Comparison of ENCODE assay signal across 22 cellular contexts in genomic region chr22:43297246-43298061, GRCh38. TPM values are rescaled to one million over a fixed set of nuclear protein-coding genes. Genes with fewer than 3 reads are reported as not detected.
DNase-seq lines count a peak whose midpoint lies in the region; ATAC-seq and TF ChIP-seq lines count a peak whose summit lies in the region.
"Had no signal": no experiment of that assay in that cellular context is flagged by ENCODE, and none has a peak within 500 bp of the region (broad histone marks: within the 10 kb centered on the region; RNA-seq: fewer than 3 reads in every experiment).

No MANE protein-coding gene starts in this region.

- H3K27ac ChIP-seq in SK-N-MC = no peak overlapping the region
- peak overlapping the region; percentile 82 to 89 (median 86) for H3K27ac ChIP-seq in esophagus muscularis mucosa (replicated peaks in 1 of 4)
- H3K27ac ChIP-seq in neural progenitor cell = no peak overlapping the region
- peak overlapping the region; percentile 65 to 89 (median 75) for H3K27ac ChIP-seq in tibial nerve
- H3K27ac ChIP-seq: HL-60, psoas muscle had no signal

- H3K9ac ChIP-seq in SK-N-MC (ENCODE audit: insufficient read length) = no peak overlapping the region
- H3K9ac ChIP-seq in neural progenitor cell = no peak overlapping the region

- no peaks in the 10 kb centered on the region for H3F3A ChIP-seq in neural progenitor cell (ENCODE audit: low read depth)

- WGBS in esophagus muscularis mucosa = 65% methylated on average over 18 of the region's 18 CpGs
- WGBS in tibial nerve, 2 donors = 64 to 69% methylated on average over 14 to 17 of the region's 18 CpGs

- H4K20me1 ChIP-seq in neural progenitor cell (ENCODE audit: low read depth) = peaks cover 42% of the 10 kb centered on the region

- TF ChIP-seq POLR2A in esophagus muscularis mucosa (IDR thresholded peaks at IDR 0.05; ENCODE audit: low read depth) (no peak), tibial nerve (IDR thresholded peaks at IDR 0.05) (peak in 1 of 2 donors; percentile 14)

- no peak overlapping the region for H3K4me3 Mint-ChIP-seq in neural progenitor cell
- H3K4me3 Mint-ChIP-seq: activated T-cell treated with anti-CD3 and anti-CD28 coated beads, Interleukin-2, amount 50 U/mL, for 4 hours; neural crest cell had no signal

- peaks cover 70% of the 10 kb centered on the region for H3K4me1 Mint-ChIP-seq in neural progenitor cell

- no peaks in the 10 kb centered on the region for H3K79me2 ChIP-seq in neural progenitor cell (ENCODE audit: low read depth)

- peaks cover 3% of the 10 kb centered on the region for H3K36me3 Mint-ChIP-seq in neural progenitor cell

- no peak overlapping the region for H2AFZ ChIP-seq in neural progenitor cell (replicated peaks)

- H3K27ac Mint-ChIP-seq in neural progenitor cell = peak overlapping the region; percentile 42

- H3K4me1 ChIP-seq in esophagus muscularis mucosa = peaks cover 46 to 100% (median 89%) of the 10 kb centered on the region in 4 donors
- peaks cover 35% of the 10 kb centered on the region for H3K4me1 ChIP-seq in neural progenitor cell
- peaks cover 0 to 88% (median 28%) of the 10 kb centered on the region in 4 donors for H3K4me1 ChIP-seq in tibial nerve
- H3K4me1 ChIP-seq: psoas muscle had no signal

- no peak overlapping the region for H3K4me2 ChIP-seq in neural progenitor cell

- H3K27me3 Mint-ChIP-seq in neural progenitor cell (ENCODE audit: insufficient read depth, low read depth) = peaks cover 9% of the 10 kb centered on the region

- TF ChIP-seq EP300 in esophagus muscularis mucosa (IDR thresholded peaks at IDR 0.05) (peak; percentile 79), tibial nerve (IDR thresholded peaks at IDR 0.05) (peak; percentile 57 to 83)

- H3K9me3 ChIP-seq in SK-N-MC (ENCODE audit: low read depth, low read length) (no peaks in the 10 kb centered on the region), esophagus muscularis mucosa (no peaks in the 10 kb centered on the region), neural progenitor cell (ENCODE audit: low read depth) (no peaks in the 10 kb centered on the region), tibial nerve (no peaks in the 10 kb centered on the region)
- H3K9me3 ChIP-seq: psoas muscle had no signal

- ATAC-seq in GM19467 (IDR thresholded peaks at IDR 0.05; ENCODE audit: unreplicated experiment) = no peak
- ATAC-seq in HG02870 (IDR thresholded peaks at IDR 0.05; ENCODE audit: unreplicated experiment) = no peak
- no peak for ATAC-seq in HG03469 (IDR thresholded peaks at IDR 0.05; ENCODE audit: unreplicated experiment)
- ATAC-seq: activated T-cell treated with anti-CD3 and anti-CD28 coated beads, Interleukin-2, amount 50 U/mL, for 4 hours; left colon had no signal

- no peaks in the 10 kb centered on the region for H3K36me3 ChIP-seq in SK-N-MC (ENCODE audit: insufficient read depth, low read length)
- H3K36me3 ChIP-seq in esophagus muscularis mucosa = no peaks in the 10 kb centered on the region
- no peaks in the 10 kb centered on the region for H3K36me3 ChIP-seq in neural progenitor cell
- no peaks in the 10 kb centered on the region for H3K36me3 ChIP-seq in tibial nerve

- DNase-seq in SK-N-MC (ENCODE audit: low read depth, low spot score) (no peak), esophagus muscularis mucosa (ENCODE audit: extremely low spot score) (no peak), neural progenitor cell (ENCODE audit: low spot score) (no peak), tibial nerve (ENCODE audit: low spot score in 2 of 2) (peak; percentile 54 to 63), SIG-M5 treated with dmso at 0.1 percent for 504 hours (lab: John Stamatoyannopoulos, UW; ENCODE audit: unreplicated experiment) (no peak)
- DNase-seq: activated CD4-positive, alpha-beta T cell treated with anti-CD3 and anti-CD28 coated beads for 1 hour; activated naive CD4-positive, alpha-beta T cell treated with Interleukin-2 at 50 U/mL for 16 hours; activated T-cell treated with anti-CD3 and anti-CD28 coated beads, Interleukin-2, amount 50 U/mL, for 4 hours; anterior cingulate cortex; cerebellar nuclear complex; DMS79 treated with DMSO at 0.1 percent for 48 hours; erythroblast; IMR-90; left colon; RPMI8226; T1000 had no signal

- H3K4me3 ChIP-seq in SK-N-MC = peak overlapping the region; percentile 51
- no peak overlapping the region for H3K4me3 ChIP-seq in esophagus muscularis mucosa
- H3K4me3 ChIP-seq in neural progenitor cell = no peak overlapping the region
- no peak overlapping the region for H3K4me3 ChIP-seq in tibial nerve
- H3K4me3 ChIP-seq: psoas muscle had no signal

- TF ChIP-seq CTCF in esophagus muscularis mucosa (IDR thresholded peaks at IDR 0.05) (peak in 1 of 3 experiments; percentile 19), neural progenitor cell (IDR thresholded peaks at IDR 0.05) (no peak), tibial nerve (IDR thresholded peaks at IDR 0.05) (peak in 2 of 5 experiments; percentile 32 to 51)

- no peaks in the 10 kb centered on the region for H3K9me3 Mint-ChIP-seq in neural progenitor cell
- H3K9me3 Mint-ChIP-seq: activated T-cell treated with anti-CD3 and anti-CD28 coated beads, Interleukin-2, amount 50 U/mL, for 4 hours; neural crest cell had no signal

- no peaks in the 10 kb centered on the region for H3K27me3 ChIP-seq in esophagus muscularis mucosa
- no peaks in the 10 kb centered on the region for H3K27me3 ChIP-seq in neural progenitor cell
- H3K27me3 ChIP-seq in tibial nerve = no peaks in the 10 kb centered on the region

- intact Hi-C loops in esophagus muscularis mucosa (cut with DNase I) = no loop called here

RNA-seq across cellular contexts. Expression of gene SCUBE1, which starts 45.7 kb away (rescaled TPM):
- 100 to 1,000 TPM in 1 of 4 donors, 10 to 100 TPM in 3; 33.3 to 109 (median 66.3) TPM for total RNA-seq in esophagus muscularis mucosa
- total RNA-seq in neural progenitor cell (ENCODE audit: low replicate concordance) = 25.9 and 35.3 TPM in 2 replicates
- 100 to 1,000 TPM in 2 of 4 donors, 10 to 100 TPM in 2; 81.3 to 214 (median 141) TPM for total RNA-seq in tibial nerve
- total RNA-seq: IMR-90 had no signal

Comparison
In these comparisons a context has a peak if more than half of its experiments do, and no peak if none do; other contexts are left out.
1. DNase-seq: peak in tibial nerve (2 of 2); none in SK-N-MC (single experiment), esophagus muscularis mucosa (single experiment), neural progenitor cell (single experiment) and SIG-M5 treated with dmso at 0.1 percent for 504 hours (single experiment).
2. H3K27ac ChIP-seq: peak in esophagus muscularis mucosa (4 of 4) and tibial nerve (4 of 4); none in SK-N-MC (single experiment) and neural progenitor cell (single experiment).